7 cellular contexts compared by ENCODE assay signal in the genomic region with DNA sequence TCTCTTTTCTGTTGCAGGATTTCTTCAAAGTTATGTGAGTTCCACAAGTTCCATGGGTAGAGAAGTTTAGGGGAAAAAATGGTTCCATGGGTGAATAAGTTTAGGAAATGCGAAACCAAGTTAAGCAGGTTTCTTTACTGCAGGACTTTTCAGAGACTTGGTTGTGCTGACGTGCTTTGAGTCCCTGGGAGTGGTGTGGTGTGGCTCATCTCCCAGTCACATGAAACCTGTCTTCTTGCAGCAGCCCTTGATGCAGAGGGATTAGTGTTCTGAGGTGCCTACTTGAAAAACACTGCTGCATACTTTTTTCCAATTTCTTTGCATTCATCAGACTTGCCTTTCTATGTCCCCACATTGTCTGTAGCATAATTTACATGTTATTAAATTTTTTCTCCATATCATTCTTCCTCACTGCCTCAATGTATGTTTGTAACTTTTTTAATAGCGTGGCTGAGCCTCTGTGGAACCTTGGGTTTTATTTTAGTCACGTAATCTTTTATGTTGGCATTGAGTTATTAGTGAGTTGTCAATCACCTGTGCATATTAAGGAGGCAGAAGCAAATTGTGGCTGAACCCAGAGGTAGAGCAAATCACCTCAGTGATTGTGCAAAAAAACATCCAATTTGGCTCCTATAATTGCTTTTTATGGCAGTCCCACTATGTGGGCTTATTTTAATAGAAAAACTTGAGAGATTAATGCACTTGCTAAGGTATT.
"Had no signal": no experiment of that assay in that cellular context is flagged by ENCODE, and none has a peak within 500 bp of the region (broad histone marks: within the 10 kb centered on the region; RNA-seq: fewer than 3 reads in every experiment).

No MANE protein-coding gene starts in this region.

- ATAC-seq: K562 had no signal

- DNase-seq: GM23248, GOT3, H9, HCEC 1CT, HFFc6, IMR-90 had no signal

- H3K4me3 ChIP-seq: GM23248, K562 had no signal
